Comparison of ENCODE assay signal across 20 cellular contexts in the genomic region with DNA sequence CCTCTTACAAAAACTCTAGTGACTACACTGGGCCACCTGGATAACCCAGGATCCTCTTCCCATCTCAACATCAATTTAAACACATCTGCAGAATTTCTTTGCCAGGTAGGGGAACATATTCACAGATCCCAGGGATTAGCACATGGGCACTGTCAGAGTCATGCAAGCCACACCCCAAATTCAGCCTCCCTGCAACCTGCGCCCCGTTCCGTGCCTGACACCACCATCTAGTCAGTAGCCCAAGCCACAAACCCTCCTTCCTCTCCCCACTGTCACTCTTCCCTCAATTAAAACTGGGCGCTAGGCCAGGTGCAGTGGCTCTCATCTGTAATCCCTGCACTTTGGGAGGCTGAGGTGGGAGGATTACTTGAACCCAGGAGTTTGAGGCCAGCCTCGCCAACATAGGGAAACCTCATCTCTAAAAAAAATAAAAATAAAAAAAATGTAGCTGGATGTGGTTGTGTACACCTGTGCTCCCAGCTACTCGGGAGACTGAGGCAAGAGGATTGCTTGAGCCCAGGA. TPM values are rescaled to one million over a fixed set of nuclear protein-coding genes. Genes with fewer than 3 reads are reported as not detected.
DNase-seq lines count a peak whose midpoint lies in the region; ATAC-seq and TF ChIP-seq lines count a peak whose summit lies in the region.
"Had no signal": no experiment of that assay in that cellular context is flagged by ENCODE, and none has a peak within 500 bp of the region (broad histone marks: within the 10 kb centered on the region; RNA-seq: fewer than 3 reads in every experiment).

No MANE protein-coding gene starts in this region.

- TF ChIP-seq CTCF in PC-3 (conservative IDR thresholded peaks at IDR 0.05; ENCODE audit: low read depth, low read length) (no peak), chondrocyte (IDR thresholded peaks at IDR 0.05) (no peak), osteoblast (IDR thresholded peaks at IDR 0.05; ENCODE audit: extremely low read depth, low read depth, low read length) (no peak)

- no peaks in the 10 kb centered on the region for H3K9me3 ChIP-seq in PC-3 (ENCODE audit: low read length)
- H3K9me3 ChIP-seq in osteoblast (ENCODE audit: low read depth, low read length): no peaks in the 10 kb centered on the region
- H3K9me3 ChIP-seq: right lobe of liver, SJSA1, upper lobe of right lung had no signal

- intact Hi-C loops in activated CD4-positive, alpha-beta T cell treated with anti-CD3 and anti-CD28 coated beads for 36 hours (cut with DNase I, micrococcal nuclease): loop anchor here (10.0 kb wide), 2 partner anchors 155 to 1905 kb away; a partner anchor contains a TSS
- intact Hi-C loops in PC-3 (cut with micrococcal nuclease): no loop called here

- H4K20me1 ChIP-seq in PC-3 (ENCODE audit: low read length) (peaks cover 43% of the 10 kb centered on the region), osteoblast (ENCODE audit: insufficient read depth, low read length) (peaks cover 43% of the 10 kb centered on the region)

- no peak overlapping the region for H3K4me2 ChIP-seq in PC-3 (ENCODE audit: low read length)
- H3K4me2 ChIP-seq in osteoblast (ENCODE audit: insufficient read depth, low read length): peak overlapping the region; percentile 21

- H3K36me3 ChIP-seq in PC-3 (ENCODE audit: low read depth, low read length) (peaks cover 36% of the 10 kb centered on the region), osteoblast (ENCODE audit: insufficient read depth, low read length) (peaks cover 46% of the 10 kb centered on the region)

- no peaks in the 10 kb centered on the region for H3K9me3 Mint-ChIP-seq in activated CD4-positive, alpha-beta T cell treated with anti-CD3 and anti-CD28 coated beads for 36 hours (ENCODE audit: low read depth)
- no peaks in the 10 kb centered on the region for H3K9me3 Mint-ChIP-seq in chondrocyte (ENCODE audit: low read depth)
- H3K9me3 Mint-ChIP-seq: activated T-cell treated with anti-CD3 and anti-CD28 coated beads, Interleukin-2, amount 50 U/mL, for 72 hours; nephron had no signal

- peaks cover 43% of the 10 kb centered on the region for H3K36me3 Mint-ChIP-seq in activated CD4-positive, alpha-beta T cell treated with anti-CD3 and anti-CD28 coated beads for 36 hours (ENCODE audit: low read depth)
- H3K36me3 Mint-ChIP-seq in chondrocyte (ENCODE audit: low read depth): peaks cover 15% of the 10 kb centered on the region

- peak overlapping the region; percentile 38 for H3K27ac Mint-ChIP-seq in activated CD4-positive, alpha-beta T cell treated with anti-CD3 and anti-CD28 coated beads for 36 hours
- H3K27ac Mint-ChIP-seq in chondrocyte (ENCODE audit: unreplicated experiment): peak overlapping the region; percentile 95

- H3K27me3 Mint-ChIP-seq in activated CD4-positive, alpha-beta T cell treated with anti-CD3 and anti-CD28 coated beads for 36 hours: no peaks in the 10 kb centered on the region
- H3K27me3 Mint-ChIP-seq in chondrocyte (ENCODE audit: low read depth): no peaks in the 10 kb centered on the region

- H3K79me2 ChIP-seq in PC-3 (ENCODE audit: low read length) (peaks cover 34% of the 10 kb centered on the region), osteoblast (ENCODE audit: insufficient read depth, low read length) (peaks cover 49% of the 10 kb centered on the region)

- no peak overlapping the region for H3K4me3 Mint-ChIP-seq in activated CD4-positive, alpha-beta T cell treated with anti-CD3 and anti-CD28 coated beads for 36 hours
- H3K4me3 Mint-ChIP-seq in chondrocyte (ENCODE audit: unreplicated experiment): no peak overlapping the region
- H3K4me3 Mint-ChIP-seq: activated T-cell treated with anti-CD3 and anti-CD28 coated beads, Interleukin-2, amount 50 U/mL, for 72 hours had no signal

- H3K4me3 ChIP-seq in PC-3 (ENCODE audit: low read length) (no peak overlapping the region), osteoblast (ENCODE audit: insufficient read depth, low read length) (no peak overlapping the region)
- H3K4me3 ChIP-seq: right lobe of liver, SJSA1, upper lobe of right lung had no signal

- no peak for ATAC-seq in activated CD4-positive, alpha-beta T cell treated with anti-CD3 and anti-CD28 coated beads for 36 hours
- no peak for ATAC-seq in PC-3
- no peak for ATAC-seq in HG02763 (IDR thresholded peaks at IDR 0.05; ENCODE audit: unreplicated experiment)
- ATAC-seq: activated T-cell treated with anti-CD3 and anti-CD28 coated beads, Interleukin-2, amount 50 U/mL, for 72 hours; right lobe of liver; upper lobe of right lung had no signal

- H3K9me2 ChIP-seq in PC-3 (replicated peaks; ENCODE audit: low read length): no peaks in the 10 kb centered on the region

- H3F3A ChIP-seq in PC-3 (ENCODE audit: low read length, unreplicated experiment): peaks cover 6% of the 10 kb centered on the region

- CTCF ChIA-PET in activated CD4-positive, alpha-beta T cell treated with anti-CD3 and anti-CD28 coated beads for 36 hours (lab: Charles Lee): no interaction called here
- CTCF ChIA-PET in PC-3 (lab: Charles Lee): no interaction called here

- H3K27ac ChIP-seq in PC-3 (ENCODE audit: low read length) (peak overlapping the region; percentile 62), osteoblast (ENCODE audit: low read depth, low read length) (peak overlapping the region; percentile 84)
- H3K27ac ChIP-seq: 22Rv1, right lobe of liver, SJSA1, upper lobe of right lung had no signal

- BruUV-seq in PC-3 (replicated peaks; lab: Mats Ljungman, UMichigan): no TSS peak

- H3K27me3 ChIP-seq in PC-3 (ENCODE audit: low read length) (no peaks in the 10 kb centered on the region), osteoblast (ENCODE audit: insufficient read depth, low read length) (no peaks in the 10 kb centered on the region)
- H3K27me3 ChIP-seq: right lobe of liver, SJSA1, upper lobe of right lung had no signal

- H2AFZ ChIP-seq in PC-3 (ENCODE audit: low read length) (no peak overlapping the region), osteoblast (ENCODE audit: low read length) (no peak overlapping the region)

- no peak for DNase-seq in activated CD4-positive, alpha-beta T cell treated with anti-CD3 and anti-CD28 coated beads for 36 hours
- no peak for DNase-seq in activated CD4-positive, alpha-beta T cell treated with anti-CD3 and anti-CD28 coated beads, Interleukin-2, amount 50 U/mL, for 4 hours
- DNase-seq in PC-3: no peak
- peak; percentile 11 for DNase-seq in chondrocyte (ENCODE audit: low spot score)
- no peak for DNase-seq in osteoblast (ENCODE audit: insufficient read length, low spot score, missing footprints)
- DNase-seq in MV-4-11 (lab: John Stamatoyannopoulos, UW): no peak
- DNase-seq in NCI-H748 treated with DMSO at 0.1 percent for 48 hours (lab: John Stamatoyannopoulos, UW): no peak
- DNase-seq: activated T-cell treated with anti-CD3 and anti-CD28 coated beads, Interleukin-2, amount 50 U/mL, for 72 hours; effector CD8-positive, alpha-beta T cell; H7; left colon; NCI-H187; NCI-H526 treated with DMSO at 0.1 percent for 48 hours; T-helper 1 cell; upper lobe of right lung had no signal

- no peak overlapping the region for H3K9ac ChIP-seq in PC-3 (ENCODE audit: low read length)

- POLR2A ChIA-PET in activated CD4-positive, alpha-beta T cell treated with anti-CD3 and anti-CD28 coated beads for 36 hours (lab: Charles Lee): no interaction called here
- POLR2A ChIA-PET in PC-3 (lab: Charles Lee; ENCODE audit: unreplicated experiment): no interaction called here

- peaks cover 52% of the 10 kb centered on the region for H3K4me1 Mint-ChIP-seq in activated CD4-positive, alpha-beta T cell treated with anti-CD3 and anti-CD28 coated beads for 36 hours
- H3K4me1 Mint-ChIP-seq in chondrocyte (ENCODE audit: low read depth): peaks cover 41% of the 10 kb centered on the region

- H3K4me1 ChIP-seq in PC-3 (ENCODE audit: insufficient read depth, low read length): peaks cover 38% of the 10 kb centered on the region
- H3K4me1 ChIP-seq in osteoblast (ENCODE audit: insufficient read depth, low read length): peaks cover 24% of the 10 kb centered on the region

RNA-seq across cellular contexts. Expression of a gene that starts 6.4 kb away (rescaled TPM):
- 10 to 100 TPM; 23.5 to 32.4 TPM for total RNA-seq in activated CD4-positive, alpha-beta T cell treated with anti-CD3 and anti-CD28 coated beads for 36 hours
- total RNA-seq in PC-3 (2014; rRNA removed) (79.5 and 93.9 TPM in 2 replicates), chondrocyte (23.2 to 26.8 TPM (median 26.2 TPM) in 3 replicates), osteoblast (52.2 and 53.2 TPM in 2 replicates)
